Comparison of ENCODE assay signal across 8 cellular contexts in the genomic region with DNA sequence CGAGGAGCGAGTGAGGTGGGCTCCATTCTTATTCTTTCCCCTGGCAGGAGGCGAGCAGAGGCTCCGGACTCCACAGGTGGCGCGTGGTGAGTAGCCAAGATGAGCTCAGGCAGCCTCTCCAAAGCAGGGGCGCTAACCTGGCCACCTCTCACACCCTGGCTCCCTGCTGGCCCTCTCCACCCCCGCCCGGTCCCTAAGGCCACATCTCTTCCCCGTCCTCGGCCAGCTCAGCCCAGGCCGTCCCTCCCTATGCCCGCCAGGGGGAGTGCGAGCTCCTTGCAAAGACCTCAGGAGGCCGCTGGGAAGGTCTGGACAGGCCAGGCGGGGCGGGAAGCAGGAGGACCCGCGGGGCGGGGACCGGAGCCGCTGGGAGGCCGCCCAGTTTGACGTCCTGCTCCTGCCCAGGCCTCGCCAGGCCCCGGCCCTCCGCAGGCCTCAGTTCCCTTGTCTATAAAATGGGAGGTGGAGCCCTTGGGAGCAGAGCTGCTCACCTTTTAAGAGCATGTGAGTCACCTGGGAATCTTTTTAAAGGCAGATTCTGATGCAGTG. TPM values are rescaled to one million over a fixed set of nuclear protein-coding genes. Genes with fewer than 3 reads are reported as not detected.
A peak's percentile ranks its signal among the peaks of the same experiment; 100 is the strongest.
DNase-seq lines count a peak whose midpoint lies in the region; ATAC-seq and TF ChIP-seq lines count a peak whose summit lies in the region.

No MANE protein-coding gene starts in this region.

- no peaks in the 10 kb centered on the region for H3K79me2 ChIP-seq in HCT116 (ENCODE audit: insufficient read depth, low read length)

- peak; percentile 94 to 96 (median 95) for TF ChIP-seq CTCF in HCT116 (IDR thresholded peaks at IDR 0.05 in 2 of 3, conservative IDR thresholded peaks at IDR 0.05 in 1 of 3; ENCODE audit: borderline replicate concordance in 1 of 3, insufficient read depth in 1 of 3, low read depth in 2 of 3, low read length in 2 of 3)
- TF ChIP-seq CTCF in right atrium auricular region (IDR thresholded peaks at IDR 0.05), result peak; percentile 97
- TF ChIP-seq CTCF in retinal pigment epithelial cell (conservative IDR thresholded peaks at IDR 0.05; ENCODE audit: low read depth, low read length), result peak; percentile 94

- H3K27ac ChIP-seq in HCT116 (ENCODE audit: low read depth, low read length) (peak overlapping the region; percentile 6; the same call in 1 of the 2 replicates), right atrium auricular region (no peak overlapping the region)

- peak overlapping the region; percentile 47 for H2AFZ ChIP-seq in HCT116 (ENCODE audit: low read depth, low read length, poor library complexity, severe bottlenecking)

- no TSS peak for BruUV-seq in HCT116 (replicated peaks; lab: Mats Ljungman, UMichigan)

- intact Hi-C loops in HCT116 (cut with micrococcal nuclease), result loop anchor here (1.0 to 10.0 kb wide), 5 partner anchors 51 to 549 kb away; a partner anchor contains a TSS

- RAD21 ChIA-PET in HCT116 (lab: Charles Lee; ENCODE audit: low non-redundant PET in 1 of 2, low total read pairs in 2 of 2, uncharacterized antibody in 2 of 2, unreplicated experiment in 2 of 2), result interaction anchor here (0.5 to 1.5 kb wide), 16 partner anchors 28 to 577 kb away, joined by 3 to 5 read pairs (median 3); no protein-coding TSS in a partner anchor

- H3K4me1 ChIP-seq in HCT116 (ENCODE audit: control insufficient read depth in 1 of 2, insufficient read depth in 2 of 2, low read length in 2 of 2), result peaks cover 7 to 28% of the 10 kb centered on the region in 2 experiments; a peak in 3 of 4 replicates
- H3K4me1 ChIP-seq in right atrium auricular region, result peaks cover 0 to 21% of the 10 kb centered on the region in 2 donors

- TF ChIP-seq RAD21 in HCT116 (IDR thresholded peaks at IDR 0.05; ENCODE audit: low read depth), result peak; percentile 98

- no peaks in the 10 kb centered on the region for H3K36me3 ChIP-seq in HCT116 (ENCODE audit: control insufficient read depth in 1 of 2, insufficient read depth in 2 of 2, low read length in 2 of 2)
- no peaks in the 10 kb centered on the region for H3K36me3 ChIP-seq in right atrium auricular region

- H4K20me1 ChIP-seq in HCT116 (ENCODE audit: insufficient read depth), result no peaks in the 10 kb centered on the region

- no peaks in the 10 kb centered on the region for H3K9me3 ChIP-seq in HCT116 (ENCODE audit: control insufficient read depth in 1 of 2, insufficient read depth in 1 of 2, low read depth in 1 of 2, low read length in 2 of 2)
- no peaks in the 10 kb centered on the region for H3K9me3 ChIP-seq in right atrium auricular region

- DNase-seq in EL, result peak; percentile 95
- peak; percentile 93 for DNase-seq in HCT116 (ENCODE audit: low read depth, low spot score)
- DNase-seq in NCI-H1105 (lab: John Stamatoyannopoulos, UW), result peak; percentile 92
- peak; percentile 92 to 94 for DNase-seq in SW 1271 (lab: John Stamatoyannopoulos, UW)
- peak; percentile 82 for DNase-seq in amniotic epithelial cell (ENCODE audit: low read depth)
- peak; percentile 97 for DNase-seq in right atrium auricular region (ENCODE audit: low spot score)
- peak; percentile 67 for DNase-seq in retinal pigment epithelial cell (ENCODE audit: low read depth)

- ATAC-seq in HCT116, result peak; percentile 94
- no peak for ATAC-seq in HG03520 (IDR thresholded peaks at IDR 0.05; ENCODE audit: unreplicated experiment)

- H3K9ac ChIP-seq in HCT116 (ENCODE audit: low read length), result peak overlapping the region; percentile 41

- CTCF ChIA-PET in HCT116 (lab: Charles Lee), result interaction anchor here (0.6 to 2.3 kb wide), 39 partner anchors 10 to 805 kb away, joined by 3 to 18 read pairs (median 5); a partner anchor contains a TSS

- TF ChIP-seq POLR2A in HCT116 (IDR thresholded peaks at IDR 0.05; ENCODE audit: borderline replicate concordance, extremely low read depth, insufficient read depth, insufficient read length), result no peak

- H3K9me2 ChIP-seq in HCT116 (ENCODE audit: insufficient read depth), result no peaks in the 10 kb centered on the region

- H3K4me3 ChIP-seq in HCT116 (replicated peaks in 1 of 2; ENCODE audit: low read depth in 1 of 2, low read length in 2 of 2) (peak overlapping the region; percentile 29 to 44), right atrium auricular region (peak overlapping the region in 1 of 2 donors; percentile 15), retinal pigment epithelial cell (ENCODE audit: low read length) (peak overlapping the region; percentile 22)

- POLR2A ChIA-PET in HCT116 (lab: Charles Lee), result interaction anchor here (0.8 to 1.3 kb wide), 5 partner anchors 12 to 64 kb away, joined by 3 to 4 read pairs (median 4); no protein-coding TSS in a partner anchor

- peak overlapping the region; percentile 72 for H3K4me2 ChIP-seq in HCT116 (ENCODE audit: low read length)

- no peaks in the 10 kb centered on the region for H3K27me3 ChIP-seq in HCT116 (ENCODE audit: insufficient read depth, low read length)
- no peaks in the 10 kb centered on the region for H3K27me3 ChIP-seq in right atrium auricular region

TF ChIP-seq in HCT116, 20 proteins besides CTCF, POLR2A, EP300 and RAD21:
- TF ChIP-seq EGR1 (IDR thresholded peaks at IDR 0.05; ENCODE audit: low read depth), result peak; percentile 83
- TF ChIP-seq CBX3 (IDR thresholded peaks at IDR 0.05; ENCODE audit: low read depth), result no peak; the same call in 1 of the 2 replicates
- TF ChIP-seq ZFX (IDR thresholded peaks at IDR 0.05), result peak; percentile 71
- TF ChIP-seq POLR2AphosphoS5 (IDR thresholded peaks at IDR 0.05; ENCODE audit: low read depth, low read length), result peak; percentile 60
- no peak for TF ChIP-seq FOSL1 (IDR thresholded peaks at IDR 0.05; ENCODE audit: low read depth)
- no peak for TF ChIP-seq JUND (IDR thresholded peaks at IDR 0.05)
- TF ChIP-seq YY1 (IDR thresholded peaks at IDR 0.05; ENCODE audit: extremely low read depth, insufficient replicate concordance, low read depth, low read length), result peak; percentile 65

RNA-seq across cellular contexts. Expression of a gene that starts 46.3 kb away (rescaled TPM):
- total RNA-seq in HCT116 (2021; ENCODE audit: unreplicated experiment) (not detected), right atrium auricular region (10 to 100 TPM; 11.6 to 15.2 TPM)
- not detected in 2 replicates for polyA plus RNA-seq in HCT116 (2012)

Comparison
In these comparisons a context has a peak if more than half of its experiments do, and no peak if none do; other contexts are left out.
1. RNA of a gene that starts 46.3 kb away (total RNA-seq): 11.6 to 15.2 TPM in right atrium auricular region; not detected in HCT116 (single experiment); every median in the first group is over 10 times any median in the second.
2. Peak in every context shown above with its lines, with median percentiles within 50 percentile points of each other: DNase-seq and CTCF ChIP-seq.